ENCODE assay signal across 29 cellular contexts in the genomic region with DNA sequence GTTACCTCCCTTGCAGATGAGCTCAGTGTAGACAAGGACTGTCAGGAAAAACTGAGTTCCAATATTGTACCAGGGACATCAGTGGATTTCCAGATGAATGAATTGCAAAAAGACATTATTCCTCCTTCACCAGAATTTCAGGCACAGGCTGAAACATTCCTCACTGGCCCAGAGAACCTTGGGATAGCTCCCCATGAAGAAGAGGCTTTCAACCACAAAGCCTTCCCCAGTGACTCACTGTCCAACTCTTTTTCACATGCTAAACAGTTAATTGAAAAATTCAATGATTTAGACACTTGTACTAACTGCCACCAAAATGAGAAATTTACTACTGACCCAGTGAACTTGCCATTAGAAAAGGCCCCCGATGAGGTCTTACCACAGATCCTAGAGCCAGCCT.
DNase-seq lines count a peak whose midpoint lies in the region; ATAC-seq and TF ChIP-seq lines count a peak whose summit lies in the region.
"Had no signal": no experiment of that assay in that cellular context is flagged by ENCODE, and none has a peak within 500 bp of the region (broad histone marks: within the 10 kb centered on the region; RNA-seq: fewer than 3 reads in every experiment).

No MANE protein-coding gene starts in this region.

- TF ChIP-seq POLR2A in IMR-90 (IDR thresholded peaks at IDR 0.05; ENCODE audit: low read depth, low read length), result no peak

- H2BK20ac ChIP-seq in IMR-90 (ENCODE audit: low read depth, low read length), result no peak overlapping the region

- no TSS peak for BruUV-seq in IMR-90 (replicated peaks; lab: Mats Ljungman, UMichigan)

- TF ChIP-seq CTCF in IMR-90 (conservative IDR thresholded peaks at IDR 0.05; ENCODE audit: low read depth, low read length) (no peak), brain microvascular endothelial cell (IDR thresholded peaks at IDR 0.05; ENCODE audit: low read depth, low read length, missing control alignments) (no peak)

- H3K27me3 ChIP-seq in IMR-90 (ENCODE audit: control insufficient read depth, insufficient read depth, low read length) (no peaks in the 10 kb centered on the region), brain microvascular endothelial cell (replicated peaks) (no peaks in the 10 kb centered on the region), mesenchymal stem cell (ENCODE audit: control insufficient read depth in 1 of 2, insufficient read depth in 1 of 2, low read length in 2 of 2) (no peaks in the 10 kb centered on the region)
- H3K27me3 ChIP-seq: body of pancreas, tibial nerve had no signal

- H3K9ac ChIP-seq in IMR-90 (ENCODE audit: low read depth, low read length), result no peak overlapping the region
- H3K9ac ChIP-seq in mesenchymal stem cell (ENCODE audit: low read length), result no peak overlapping the region

- H3K9me3 Mint-ChIP-seq in activated T-helper 2 cell treated with anti-CD3 and anti-CD28 coated beads, Interferon-gamma antibody, Interleukin-2, Interleukin-4, amounts not matched to agents 10 μg/mL and 5 μg/mL and 100 μg/mL, durations not matched to agents 14 hours and 24 hours and 36 hours, result no peaks in the 10 kb centered on the region
- H3K9me3 Mint-ChIP-seq: activated CD8-positive, alpha-beta T cell treated with anti-CD3 and anti-CD28 coated beads for 36 hours; activated naive CD8-positive, alpha-beta T cell treated with anti-CD3 and anti-CD28 coated beads for 36 hours; nephron; T-helper 1 cell treated with Interleukin-12 subunit alpha and Interleukin-12 subunit beta and Interleukin-4 antibody, amounts not matched to agents 30 μg/mL and 1 μg/mL, for 36 hours had no signal

- DNase-seq in AG08396 (ENCODE audit: low spot score), result peak; percentile 28
- DNase-seq in IMR-90, result peak; percentile 45
- DNase-seq in brain microvascular endothelial cell, result peak; percentile 20
- peak; percentile 22 for DNase-seq in mesenchymal stem cell
- DNase-seq in Kasumi-1 (lab: John Stamatoyannopoulos, UW), result no peak
- DNase-seq in activated CD4-positive, alpha-beta T cell treated with anti-CD3 and anti-CD28 coated beads, Interleukin-2, amount 50 U/mL, for 4 hours, result no peak
- no peak for DNase-seq in activated T-helper 2 cell treated with anti-CD3 and anti-CD28 coated beads, Interferon-gamma antibody, Interleukin-2, Interleukin-4, amounts not matched to agents 10 μg/mL and 5 μg/mL and 100 μg/mL, durations not matched to agents 14 hours and 24 hours and 36 hours (ENCODE audit: low spot score)
- DNase-seq: activated CD4-positive, alpha-beta T cell treated with anti-CD3 and anti-CD28 coated beads for 1 hour; activated CD8-positive, alpha-beta T cell treated with anti-CD3 and anti-CD28 coated beads for 36 hours; activated effector memory CD4-positive, alpha-beta T cell treated with Interleukin-2 at 50 U/mL for 16 hours; activated naive CD8-positive, alpha-beta T cell treated with anti-CD3 and anti-CD28 coated beads for 36 hours; activated T-cell treated with anti-CD3 and anti-CD28 coated beads for 4 hours; body of pancreas; C1 segment of cervical spinal cord; Calu3; DND-41; MM.1S; mucosa of descending colon; NCI-H1436; NCI-H446; NCI-H82 had no signal

- no peaks in the 10 kb centered on the region for H3K36me3 Mint-ChIP-seq in activated T-helper 2 cell treated with anti-CD3 and anti-CD28 coated beads, Interferon-gamma antibody, Interleukin-2, Interleukin-4, amounts not matched to agents 10 μg/mL and 5 μg/mL and 100 μg/mL, durations not matched to agents 14 hours and 24 hours and 36 hours (ENCODE audit: low read depth)
- H3K36me3 Mint-ChIP-seq: activated naive CD8-positive, alpha-beta T cell treated with anti-CD3 and anti-CD28 coated beads for 36 hours had no signal

- dilution Hi-C loops in IMR-90 (cut with HindIII; ENCODE audit: low sequenced_read_pairs, unreplicated experiment), result no loop called here

- no peak overlapping the region for H3K56ac ChIP-seq in IMR-90 (ENCODE audit: extremely low read depth, insufficient read depth, low read length)

- H2AK9ac ChIP-seq in IMR-90 (replicated peaks; ENCODE audit: low read depth, low read length, poor library complexity), result no peak overlapping the region

- H4K20me1 ChIP-seq in IMR-90 (ENCODE audit: insufficient read depth, low read length), result no peaks in the 10 kb centered on the region

- H3K36me3 ChIP-seq in IMR-90 (ENCODE audit: control insufficient read depth, insufficient read depth, low read length), result peaks cover 2% of the 10 kb centered on the region; the same call in 1 of the 2 replicates
- H3K36me3 ChIP-seq in brain microvascular endothelial cell (replicated peaks), result peaks cover 2% of the 10 kb centered on the region
- peaks cover 7 to 10% of the 10 kb centered on the region in 2 experiments for H3K36me3 ChIP-seq in mesenchymal stem cell (ENCODE audit: control insufficient read depth in 1 of 2, insufficient read depth in 2 of 2, low read depth in 1 of 2, low read length in 2 of 2)

- no peaks in the 10 kb centered on the region for H3K4me1 ChIP-seq in IMR-90 (ENCODE audit: control insufficient read depth, insufficient read depth, low read length)
- no peaks in the 10 kb centered on the region for H3K4me1 ChIP-seq in mesenchymal stem cell (ENCODE audit: control insufficient read depth, insufficient read depth, low read depth, low read length)
- H3K4me1 ChIP-seq: body of pancreas had no signal

- no peak overlapping the region for H3K4me3 Mint-ChIP-seq in activated T-helper 2 cell treated with anti-CD3 and anti-CD28 coated beads, Interferon-gamma antibody, Interleukin-2, Interleukin-4, amounts not matched to agents 10 μg/mL and 5 μg/mL and 100 μg/mL, durations not matched to agents 14 hours and 24 hours and 36 hours (ENCODE audit: low read depth)
- H3K4me3 Mint-ChIP-seq: activated CD8-positive, alpha-beta T cell treated with anti-CD3 and anti-CD28 coated beads for 36 hours; activated naive CD8-positive, alpha-beta T cell treated with anti-CD3 and anti-CD28 coated beads for 36 hours; nephron; T-helper 1 cell treated with Interleukin-12 subunit alpha and Interleukin-12 subunit beta and Interleukin-4 antibody, amounts not matched to agents 30 μg/mL and 1 μg/mL, for 36 hours had no signal

- no peak overlapping the region for H3K27ac Mint-ChIP-seq in activated T-helper 2 cell treated with anti-CD3 and anti-CD28 coated beads, Interferon-gamma antibody, Interleukin-2, Interleukin-4, amounts not matched to agents 10 μg/mL and 5 μg/mL and 100 μg/mL, durations not matched to agents 14 hours and 24 hours and 36 hours
- H3K27ac Mint-ChIP-seq: activated CD8-positive, alpha-beta T cell treated with anti-CD3 and anti-CD28 coated beads for 36 hours; activated naive CD8-positive, alpha-beta T cell treated with anti-CD3 and anti-CD28 coated beads for 36 hours; nephron; T-helper 1 cell treated with Interleukin-12 subunit alpha and Interleukin-12 subunit beta and Interleukin-4 antibody, amounts not matched to agents 30 μg/mL and 1 μg/mL, for 36 hours had no signal

- in situ Hi-C loops in IMR-90 (cut with MboI; ENCODE audit: low sequenced_read_pairs) (no loop called here), brain microvascular endothelial cell (cut with HindIII; ENCODE audit: low pct_ligation_motif_present, low sequenced_read_pairs) (no loop called here)

- POLR2A ChIA-PET in IMR-90 (lab: Charles Lee; ENCODE audit: unreplicated experiment), result no interaction called here

- no peaks in the 10 kb centered on the region for H3K4me1 Mint-ChIP-seq in activated T-helper 2 cell treated with anti-CD3 and anti-CD28 coated beads, Interferon-gamma antibody, Interleukin-2, Interleukin-4, amounts not matched to agents 10 μg/mL and 5 μg/mL and 100 μg/mL, durations not matched to agents 14 hours and 24 hours and 36 hours (ENCODE audit: low read depth)
- H3K4me1 Mint-ChIP-seq: activated naive CD8-positive, alpha-beta T cell treated with anti-CD3 and anti-CD28 coated beads for 36 hours had no signal

- CTCF ChIA-PET in IMR-90 (lab: Yijun Ruan, JAX), result no interaction called here

- H3K27ac ChIP-seq in IMR-90 (ENCODE audit: insufficient read depth, low read length), result no peak overlapping the region
- H3K27ac ChIP-seq in brain microvascular endothelial cell, result no peak overlapping the region
- H3K27ac ChIP-seq in mesenchymal stem cell (ENCODE audit: low read length, poor library complexity, severe bottlenecking), result no peak overlapping the region
- H3K27ac ChIP-seq: body of pancreas, RWPE1, tibial nerve had no signal

- no peak overlapping the region for H3K14ac ChIP-seq in IMR-90 (replicated peaks; ENCODE audit: low read depth, low read length)
- H3K14ac ChIP-seq in mesenchymal stem cell (ENCODE audit: low read length in 2 of 2), result no peak overlapping the region

- H2BK5ac ChIP-seq in IMR-90 (ENCODE audit: low read depth, low read length, poor library complexity, severe bottlenecking) (no peak overlapping the region), mesenchymal stem cell (ENCODE audit: low read depth, low read length, poor library complexity, severe bottlenecking) (no peak overlapping the region)

- H2BK15ac ChIP-seq in IMR-90 (ENCODE audit: low read depth, low read length) (no peak overlapping the region), mesenchymal stem cell (ENCODE audit: low read depth, poor library complexity, severe bottlenecking) (no peak overlapping the region)

- H2AFZ ChIP-seq in IMR-90 (replicated peaks; ENCODE audit: low read length, poor library complexity) (no peak overlapping the region), mesenchymal stem cell (ENCODE audit: low read depth, low read length) (no peak overlapping the region)

- no peaks in the 10 kb centered on the region for H3K79me1 ChIP-seq in IMR-90 (ENCODE audit: low read depth in 1 of 2, low read length in 2 of 2)
- no peaks in the 10 kb centered on the region for H3K79me1 ChIP-seq in mesenchymal stem cell (replicated peaks; ENCODE audit: low read length, poor library complexity, severe bottlenecking)

- H4K8ac ChIP-seq in IMR-90 (ENCODE audit: low read depth in 2 of 2, low read length in 2 of 2), result no peak overlapping the region
- no peak overlapping the region for H4K8ac ChIP-seq in mesenchymal stem cell (ENCODE audit: low read length)

- no peak overlapping the region for H4K91ac ChIP-seq in IMR-90 (ENCODE audit: insufficient read depth, low read depth, low read length)
- no peak overlapping the region for H4K91ac ChIP-seq in mesenchymal stem cell (ENCODE audit: low read length)

- no CpG with 5 or more reads among the region's 1 CpG for WGBS in IMR-90 (ENCODE audit: extremely low coverage in 2 of 2, insufficient read length in 1 of 2), 2 experiments
- WGBS in mesenchymal stem cell, result 91% methylated on average over 1 of the region's 1 CpG

- H3K18ac ChIP-seq in IMR-90 (ENCODE audit: low read depth, low read length) (no peak overlapping the region), mesenchymal stem cell (ENCODE audit: low read depth in 1 of 2, low read length in 2 of 2) (no peak overlapping the region)

- no peak overlapping the region for H2BK120ac ChIP-seq in IMR-90 (ENCODE audit: low read depth, low read length)
- no peak overlapping the region for H2BK120ac ChIP-seq in mesenchymal stem cell (ENCODE audit: low read depth, low read length)

- H3K9me3 ChIP-seq in IMR-90 (ENCODE audit: control insufficient read depth, insufficient read depth, low read length), result no peaks in the 10 kb centered on the region
- H3K9me3 ChIP-seq in mesenchymal stem cell (ENCODE audit: control insufficient read depth, low read length), result no peaks in the 10 kb centered on the region
- H3K9me3 ChIP-seq: body of pancreas, mucosa of descending colon, tibial nerve had no signal

- H3K4ac ChIP-seq in IMR-90 (ENCODE audit: low read depth, low read length), result no peak overlapping the region
- no peak overlapping the region for H3K4ac ChIP-seq in mesenchymal stem cell (ENCODE audit: low read depth in 1 of 2, low read length in 2 of 2)

- H3K4me2 ChIP-seq in IMR-90 (ENCODE audit: low read depth, low read length) (no peak overlapping the region), mesenchymal stem cell (ENCODE audit: low read length, poor library complexity, severe bottlenecking) (no peak overlapping the region)
- H3K4me2 ChIP-seq: smooth muscle cell had no signal

- H3K23ac ChIP-seq in IMR-90 (ENCODE audit: low read depth, low read length) (no peak overlapping the region), mesenchymal stem cell (ENCODE audit: low read length in 2 of 2) (no peak overlapping the region)

- intact Hi-C loops in IMR-90 (cut with micrococcal nuclease), result no loop called here
- intact Hi-C loops in activated T-helper 2 cell treated with anti-CD3 and anti-CD28 coated beads, Interferon-gamma antibody, Interleukin-2, Interleukin-4, amounts not matched to agents 10 μg/mL and 5 μg/mL and 100 μg/mL, durations not matched to agents 14 hours and 24 hours and 36 hours (cut with micrococcal nuclease), result no loop called here

- no peak overlapping the region for H3K4me3 ChIP-seq in IMR-90 (ENCODE audit: insufficient read depth, low read depth, low read length)
- no peak overlapping the region for H3K4me3 ChIP-seq in brain microvascular endothelial cell (ENCODE audit: low read depth, low read length)
- H3K4me3 ChIP-seq in mesenchymal stem cell (ENCODE audit: insufficient read depth in 1 of 2, low read depth in 1 of 2, low read length in 2 of 2), result no peak overlapping the region
- H3K4me3 ChIP-seq: body of pancreas, K562, lung, mucosa of descending colon, smooth muscle cell, tibial nerve had no signal

- H4K5ac ChIP-seq in IMR-90 (ENCODE audit: low read depth, low read length), result no peak overlapping the region

- ATAC-seq in IMR-90 (ENCODE audit: low read depth), result peak; percentile 75
- no peak for ATAC-seq in HG02588 (IDR thresholded peaks at IDR 0.05; ENCODE audit: unreplicated experiment)
- ATAC-seq: activated CD8-positive, alpha-beta T cell treated with anti-CD3 and anti-CD28 coated beads for 36 hours; body of pancreas; K562; mucosa of descending colon had no signal

- peaks cover 33% of the 10 kb centered on the region for H3K27me3 Mint-ChIP-seq in activated T-helper 2 cell treated with anti-CD3 and anti-CD28 coated beads, Interferon-gamma antibody, Interleukin-2, Interleukin-4, amounts not matched to agents 10 μg/mL and 5 μg/mL and 100 μg/mL, durations not matched to agents 14 hours and 24 hours and 36 hours (ENCODE audit: low read depth)

- H2BK12ac ChIP-seq in mesenchymal stem cell (ENCODE audit: low read length in 2 of 2), result no peak overlapping the region

- H2AK5ac ChIP-seq in IMR-90 (ENCODE audit: low read depth, low read length), result no peak overlapping the region
- no peak overlapping the region for H2AK5ac ChIP-seq in mesenchymal stem cell (ENCODE audit: low read length, severe bottlenecking)

- no peaks in the 10 kb centered on the region for H3K9me1 ChIP-seq in IMR-90 (ENCODE audit: insufficient read depth, low read length)

- TF ChIP-seq RAD21 in IMR-90 (IDR thresholded peaks at IDR 0.05; ENCODE audit: low read length), result no peak

Comparison
In these comparisons a context has a peak if more than half of its experiments do, and no peak if none do; other contexts are left out.
1. DNase-seq: peak in AG08396 (single experiment), IMR-90 (single experiment), brain microvascular endothelial cell (single experiment) and mesenchymal stem cell (single experiment); none in Kasumi-1 (0 of 2), activated CD4-positive, alpha-beta T cell treated with anti-CD3 and anti-CD28 coated beads, Interleukin-2, amount 50 U/mL, for 4 hours (0 of 2) and activated T-helper 2 cell treated with anti-CD3 and anti-CD28 coated beads, Interferon-gamma antibody, Interleukin-2, Interleukin-4, amounts not matched to agents 10 μg/mL and 5 μg/mL and 100 μg/mL, durations not matched to agents 14 hours and 24 hours and 36 hours (single experiment).